9 cellular contexts compared by ENCODE assay signal in genomic region chr6:133890941-133891813, GRCh38. TPM values are rescaled to one million over a fixed set of nuclear protein-coding genes. Genes with fewer than 3 reads are reported as not detected.
A peak's percentile ranks its signal among the peaks of the same experiment; 100 is the strongest.
DNase-seq lines count a peak whose midpoint lies in the region; ATAC-seq and TF ChIP-seq lines count a peak whose summit lies in the region.
"Had no signal": no experiment of that assay in that cellular context is flagged by ENCODE, and none has a peak within 500 bp of the region (broad histone marks: within the 10 kb centered on the region; RNA-seq: fewer than 3 reads in every experiment).

No MANE protein-coding gene starts in this region.

- H3K4me3 ChIP-seq in body of pancreas (no peak overlapping the region), kidney epithelial cell (ENCODE audit: low read depth, low read length) (peak overlapping the region; percentile 42)

- no peak for TF ChIP-seq POLR2A in body of pancreas (IDR thresholded peaks at IDR 0.05)

- WGBS in body of pancreas, 2 donors, result 2 to 3% methylated on average over 28 to 40 of the region's 40 CpGs

- no peak for TF ChIP-seq CTCF in body of pancreas (IDR thresholded peaks at IDR 0.05)
- TF ChIP-seq CTCF in kidney epithelial cell (IDR thresholded peaks at IDR 0.05; ENCODE audit: insufficient read depth, low read length, poor library complexity, severe bottlenecking), result no peak

- ATAC-seq in body of pancreas, result no peak
- ATAC-seq in stimulated activated naive CD8-positive, alpha-beta T cell treated with anti-CD3 and anti-CD28 coated beads, Interleukin-15, Interleukin-2, amounts not matched to agents 100 U/mL and 50 U/mL, for 24 hours, result peak; percentile 55
- ATAC-seq in HG02970 (IDR thresholded peaks at IDR 0.05; ENCODE audit: low FRiP score, unreplicated experiment), result no peak
- no peak for ATAC-seq in GM18909 (IDR thresholded peaks at IDR 0.05; ENCODE audit: poor library complexity, unreplicated experiment)

- H3K9me3 ChIP-seq in body of pancreas, result no peaks in the 10 kb centered on the region

- H3K27me3 ChIP-seq in body of pancreas (peaks cover 0 to 45% of the 10 kb centered on the region in 2 donors), kidney epithelial cell (ENCODE audit: control insufficient read depth, insufficient read depth, low read length) (peaks cover 54% of the 10 kb centered on the region)

- H3K27ac ChIP-seq in body of pancreas, result no peak overlapping the region

- H3K4me1 ChIP-seq in body of pancreas, result peaks cover 17% of the 10 kb centered on the region

- DNase-seq in ELF-1 (ENCODE audit: low read depth, low spot score) (peak; percentile 75), NCI-H748 treated with DMSO at 0.1 percent for 48 hours (lab: John Stamatoyannopoulos, UW) (peak; percentile 46), body of pancreas (peak in 3 of 4 donors; percentile 15 to 29 (median 19)), kidney epithelial cell (ENCODE audit: low read depth) (no peak), middle frontal gyrus (ENCODE audit: extremely low spot score, low spot score) (no peak)
- DNase-seq in stimulated activated naive CD8-positive, alpha-beta T cell treated with anti-CD3 and anti-CD28 coated beads, Interleukin-15, Interleukin-2, amounts not matched to agents 100 U/mL and 50 U/mL, for 24 hours, result peak; percentile 24

- H3K36me3 ChIP-seq in body of pancreas (replicated peaks in 1 of 2; ENCODE audit: insufficient read depth in 1 of 2, low read depth in 2 of 2) (no peaks in the 10 kb centered on the region), kidney epithelial cell (ENCODE audit: control insufficient read depth, insufficient read depth, low read length) (no peaks in the 10 kb centered on the region)

- intact Hi-C loops in body of pancreas (cut with DNase I), result no loop called here

RNA-seq across cellular contexts. Expression of gene TCF21, which starts 2.3 kb away (rescaled TPM):
- total RNA-seq in body of pancreas (1 to 10 TPM; 1.3 to 2.3 TPM), kidney epithelial cell (0.33 and 0.68 TPM in 2 replicates)
- total RNA-seq: mononuclear cell had no signal

Comparison
In these comparisons a context has a peak if more than half of its experiments do, and no peak if none do; other contexts are left out.
1. DNase-seq: peak in ELF-1 (single experiment), NCI-H748 treated with DMSO at 0.1 percent for 48 hours (single experiment), body of pancreas (3 of 4) and stimulated activated naive CD8-positive, alpha-beta T cell treated with anti-CD3 and anti-CD28 coated beads, Interleukin-15, Interleukin-2, amounts not matched to agents 100 U/mL and 50 U/mL, for 24 hours (single experiment); none in kidney epithelial cell (single experiment) and middle frontal gyrus (single experiment).